19 cellular contexts compared by ENCODE assay signal in genomic region chr4:84232311-84233095, GRCh38.
DNase-seq lines count a peak whose midpoint lies in the region; ATAC-seq and TF ChIP-seq lines count a peak whose summit lies in the region.
"Had no signal": no experiment of that assay in that cellular context is flagged by ENCODE, and none has a peak within 500 bp of the region (broad histone marks: within the 10 kb centered on the region; RNA-seq: fewer than 3 reads in every experiment).

No MANE protein-coding gene starts in this region.

- TF ChIP-seq CTCF in VCaP (conservative IDR thresholded peaks at IDR 0.05) (no peak), lung (IDR thresholded peaks at IDR 0.05; ENCODE audit: control extremely low read depth, extremely low read depth) (no peak)

- ATAC-seq in lung (ENCODE audit: insufficient read depth, low FRiP score) (peak; percentile 51), GM21515 (IDR thresholded peaks at IDR 0.05; ENCODE audit: unreplicated experiment) (no peak)
- ATAC-seq: A549, PC-3 had no signal

- peak; percentile 51 for DNase-seq in A172 (ENCODE audit: low spot score)
- DNase-seq in LHCN-M2 (ENCODE audit: low read depth), result peak; percentile 1
- DNase-seq in lung (ENCODE audit: low spot score), result no peak
- no peak for DNase-seq in activated CD4-positive, CD25-positive, alpha-beta regulatory T cell (lab: John Stamatoyannopoulos, UW)
- no peak for DNase-seq in cerebellar cortex (ENCODE audit: low spot score)
- DNase-seq: DMS 273 treated with DMSO at 0.1 percent for 48 hours, GF-D8, HFFc6, IMR-90, Kasumi-1, NCI-H1436, NCI-H2029, NCI-H2171, NCI-H446, PC-3, SJCRH30 had no signal

- H3K36me3 ChIP-seq in lung (ENCODE audit: control insufficient read depth in 2 of 2, insufficient read depth in 2 of 2, low read length in 2 of 2), result no peaks in the 10 kb centered on the region
- H3K36me3 ChIP-seq: SJCRH30 had no signal

- H3K4me3 ChIP-seq in lung, result no peak overlapping the region
- H3K4me3 ChIP-seq: A549, SJCRH30 had no signal

- no peaks in the 10 kb centered on the region for H3K4me1 ChIP-seq in lung (ENCODE audit: control insufficient read depth in 2 of 2, insufficient read depth in 2 of 2, low read length in 2 of 2)
- H3K4me1 ChIP-seq: A549, SJCRH30 had no signal

- H3K27me3 ChIP-seq in lung (ENCODE audit: control insufficient read depth, insufficient read depth), result no peaks in the 10 kb centered on the region
- H3K27me3 ChIP-seq: SJCRH30 had no signal

- H3K27ac ChIP-seq in VCaP (peak overlapping the region; percentile 11), lung (ENCODE audit: low read depth in 1 of 2, low read length in 1 of 2) (no peak overlapping the region)
- H3K27ac ChIP-seq: A549, SJCRH30 had no signal

- WGBS in lung, 2 donors, result 59 to 64% methylated on average over 7 of the region's 7 CpGs

- peaks cover 0 to 4% of the 10 kb centered on the region in 2 donors for H3K9me3 ChIP-seq in lung (ENCODE audit: control insufficient read depth in 2 of 2, insufficient read depth in 1 of 2, low read length in 1 of 2)
- H3K9me3 ChIP-seq: A549, SJCRH30 had no signal

Comparison
In these comparisons a context has a peak if more than half of its experiments do, and no peak if none do; other contexts are left out.
1. DNase-seq: peak in A172 (single experiment) and LHCN-M2 (single experiment); none in lung (single experiment), activated CD4-positive, CD25-positive, alpha-beta regulatory T cell (0 of 4) and cerebellar cortex (single experiment).